Comparison of ENCODE assay signal across 13 cellular contexts in genomic region chr11:122804161-122804560, GRCh38. TPM values are rescaled to one million over a fixed set of nuclear protein-coding genes. Genes with fewer than 3 reads are reported as not detected.
DNase-seq lines count a peak whose midpoint lies in the region; ATAC-seq, FAIRE-seq and TF ChIP-seq lines count a peak whose summit lies in the region.
"Had no signal": no experiment of that assay in that cellular context is flagged by ENCODE, and none has a peak within 500 bp of the region (broad histone marks: within the 10 kb centered on the region; RNA-seq: fewer than 3 reads in every experiment).

No MANE protein-coding gene starts in this region.

- no peaks in the 10 kb centered on the region for H3K4me1 ChIP-seq in effector memory CD4-positive, alpha-beta T cell (ENCODE audit: control insufficient read depth, insufficient read depth, low read length, poor library complexity, severe bottlenecking)
- peaks cover 7 to 21% of the 10 kb centered on the region in 2 donors for H3K4me1 ChIP-seq in thyroid gland
- H3K4me1 ChIP-seq: colonic mucosa had no signal

- TF ChIP-seq CTCF in fibroblast of pulmonary artery (IDR thresholded peaks at IDR 0.05; ENCODE audit: low read length, missing control alignments) (no peak), thyroid gland (IDR thresholded peaks at IDR 0.05) (no peak)

- peaks cover 45% of the 10 kb centered on the region for H3K36me3 ChIP-seq in effector memory CD4-positive, alpha-beta T cell (ENCODE audit: control insufficient read depth, insufficient read depth, low read length)
- no peaks in the 10 kb centered on the region for H3K36me3 ChIP-seq in thyroid gland
- H3K36me3 ChIP-seq: colonic mucosa had no signal

- ATAC-seq in activated naive CD8-positive, alpha-beta T cell treated with anti-CD3 and anti-CD28 coated beads, Interleukin-2, amount 50 U/mL, for 24 hours, result no peak
- no peak for ATAC-seq in stimulated activated effector memory CD8-positive, alpha-beta T cell treated with anti-CD3 and anti-CD28 coated beads, Interleukin-12 subunit alpha, Interleukin-12 subunit beta, amount 100 ng/mL, for 72 hours

- 89 to 91% methylated on average over 4 of the region's 4 CpGs for WGBS in thyroid gland, 2 donors

- H3K9me3 Mint-ChIP-seq in activated naive CD8-positive, alpha-beta T cell treated with anti-CD3 and anti-CD28 coated beads, Interleukin-2, amount 50 U/mL, for 24 hours, result no peaks in the 10 kb centered on the region
- H3K9me3 Mint-ChIP-seq in stimulated activated effector memory CD8-positive, alpha-beta T cell treated with anti-CD3 and anti-CD28 coated beads, Interleukin-12 subunit alpha, Interleukin-12 subunit beta, amount 100 ng/mL, for 72 hours, result no peaks in the 10 kb centered on the region
- H3K9me3 Mint-ChIP-seq: activated CD4-positive, alpha-beta T cell treated with anti-CD3 and anti-CD28 coated beads, Interleukin-2, amount 10 ng/mL, durations not matched to agents 24 days and 14 days; mesothelial cell of epicardium had no signal

- peaks cover 64% of the 10 kb centered on the region for H3K4me1 Mint-ChIP-seq in activated naive CD8-positive, alpha-beta T cell treated with anti-CD3 and anti-CD28 coated beads, Interleukin-2, amount 50 U/mL, for 24 hours
- H3K4me1 Mint-ChIP-seq in stimulated activated effector memory CD8-positive, alpha-beta T cell treated with anti-CD3 and anti-CD28 coated beads, Interleukin-12 subunit alpha, Interleukin-12 subunit beta, amount 100 ng/mL, for 72 hours, result peaks cover 39% of the 10 kb centered on the region

- no peaks in the 10 kb centered on the region for H3K27me3 Mint-ChIP-seq in activated naive CD8-positive, alpha-beta T cell treated with anti-CD3 and anti-CD28 coated beads, Interleukin-2, amount 50 U/mL, for 24 hours
- H3K27me3 Mint-ChIP-seq: activated CD4-positive, alpha-beta T cell treated with anti-CD3 and anti-CD28 coated beads, Interleukin-2, amount 10 ng/mL, durations not matched to agents 24 days and 14 days had no signal

- intact Hi-C loops in thyroid gland (cut with DNase I), result no loop called here

- H3K27ac ChIP-seq in effector memory CD4-positive, alpha-beta T cell (ENCODE audit: insufficient read depth, low read length, poor library complexity, severe bottlenecking), result no peak overlapping the region
- H3K27ac ChIP-seq in thyroid gland, result no peak overlapping the region
- H3K27ac ChIP-seq: colonic mucosa had no signal

- peaks cover 44% of the 10 kb centered on the region for H3K36me3 Mint-ChIP-seq in activated naive CD8-positive, alpha-beta T cell treated with anti-CD3 and anti-CD28 coated beads, Interleukin-2, amount 50 U/mL, for 24 hours (ENCODE audit: low read depth)
- peaks cover 39% of the 10 kb centered on the region for H3K36me3 Mint-ChIP-seq in stimulated activated effector memory CD8-positive, alpha-beta T cell treated with anti-CD3 and anti-CD28 coated beads, Interleukin-12 subunit alpha, Interleukin-12 subunit beta, amount 100 ng/mL, for 72 hours

- no peak for DNase-seq in GM12892 (ENCODE audit: insufficient read length)
- DNase-seq in activated naive CD8-positive, alpha-beta T cell treated with anti-CD3 and anti-CD28 coated beads, Interleukin-2, amount 50 U/mL, for 24 hours, result no peak
- DNase-seq in fibroblast of pulmonary artery (ENCODE audit: low read depth), result peak; percentile 29
- DNase-seq in stimulated activated effector memory CD8-positive, alpha-beta T cell treated with anti-CD3 and anti-CD28 coated beads, Interleukin-12 subunit alpha, Interleukin-12 subunit beta, amount 100 ng/mL, for 72 hours (ENCODE audit: low spot score in 2 of 2), result no peak
- DNase-seq in effector memory CD4-positive, alpha-beta T cell, result no peak
- DNase-seq in thyroid gland, result no peak
- DNase-seq in NCI-H146 (lab: John Stamatoyannopoulos, UW), result no peak
- DNase-seq in NCI-H1105 treated with DMSO at 0.1 percent for 48 hours (lab: John Stamatoyannopoulos, UW), result no peak
- DNase-seq: activated CD4-positive, alpha-beta T cell treated with anti-CD3 and anti-CD28 coated beads, Interleukin-2, amount 10 ng/mL, durations not matched to agents 24 days and 14 days; activated naive CD4-positive, alpha-beta T cell; colonic mucosa; stimulated activated CD4-positive, alpha-beta T cell treated with anti-CD3 and anti-CD28 coated beads, Interleukin-4, amount 100 ng/mL, for 1 hour had no signal

- H3K27me3 ChIP-seq in effector memory CD4-positive, alpha-beta T cell (replicated peaks; ENCODE audit: control insufficient read depth, insufficient read depth, low read length, poor library complexity, severe bottlenecking), result no peaks in the 10 kb centered on the region
- H3K27me3 ChIP-seq in thyroid gland, result no peaks in the 10 kb centered on the region
- H3K27me3 ChIP-seq: colonic mucosa had no signal

- no peaks in the 10 kb centered on the region for H3K9me3 ChIP-seq in effector memory CD4-positive, alpha-beta T cell (ENCODE audit: control insufficient read depth, low read length)
- no peaks in the 10 kb centered on the region for H3K9me3 ChIP-seq in thyroid gland
- H3K9me3 ChIP-seq: colonic mucosa had no signal

- peak overlapping the region; percentile 65 for H3K27ac Mint-ChIP-seq in activated naive CD8-positive, alpha-beta T cell treated with anti-CD3 and anti-CD28 coated beads, Interleukin-2, amount 50 U/mL, for 24 hours
- H3K27ac Mint-ChIP-seq in stimulated activated effector memory CD8-positive, alpha-beta T cell treated with anti-CD3 and anti-CD28 coated beads, Interleukin-12 subunit alpha, Interleukin-12 subunit beta, amount 100 ng/mL, for 72 hours, result peak overlapping the region; percentile 82
- H3K27ac Mint-ChIP-seq: activated CD4-positive, alpha-beta T cell treated with anti-CD3 and anti-CD28 coated beads, Interleukin-2, amount 10 ng/mL, durations not matched to agents 24 days and 14 days; mesothelial cell of epicardium had no signal

- TF ChIP-seq POLR2A in GM12892 (IDR thresholded peaks at IDR 0.05; ENCODE audit: low read depth, low read length) (no peak), thyroid gland (IDR thresholded peaks at IDR 0.05) (no peak)

- peak; percentile 27 for FAIRE-seq in GM12892 (lab: Jason Lieb, UNC)

- H3K4me3 ChIP-seq in fibroblast of pulmonary artery (replicated peaks; ENCODE audit: low read depth, low read length), result no peak overlapping the region
- H3K4me3 ChIP-seq in effector memory CD4-positive, alpha-beta T cell (ENCODE audit: insufficient read depth, low read depth, low read length, poor library complexity, severe bottlenecking), result no peak overlapping the region
- H3K4me3 ChIP-seq in thyroid gland (replicated peaks in 1 of 3), result no peak overlapping the region
- H3K4me3 ChIP-seq: colonic mucosa had no signal

- peak overlapping the region; percentile 1 for H3K4me3 Mint-ChIP-seq in activated naive CD8-positive, alpha-beta T cell treated with anti-CD3 and anti-CD28 coated beads, Interleukin-2, amount 50 U/mL, for 24 hours
- no peak overlapping the region for H3K4me3 Mint-ChIP-seq in stimulated activated effector memory CD8-positive, alpha-beta T cell treated with anti-CD3 and anti-CD28 coated beads, Interleukin-12 subunit alpha, Interleukin-12 subunit beta, amount 100 ng/mL, for 72 hours
- H3K4me3 Mint-ChIP-seq: activated CD4-positive, alpha-beta T cell treated with anti-CD3 and anti-CD28 coated beads, Interleukin-2, amount 10 ng/mL, durations not matched to agents 24 days and 14 days; mesothelial cell of epicardium had no signal

RNA-seq across cellular contexts. Expression of gene CRTAM, which starts 34.1 kb away (rescaled TPM):
- not detected for polyA plus RNA-seq in GM12892 (2012; ENCODE audit: missing spikeins)
- under 1 TPM in 1 of 4 donors, not detected in 3; 0.45 TPM for total RNA-seq in thyroid gland
- total RNA-seq: colonic mucosa, mesothelial cell of epicardium had no signal
